In the genomic region with DNA sequence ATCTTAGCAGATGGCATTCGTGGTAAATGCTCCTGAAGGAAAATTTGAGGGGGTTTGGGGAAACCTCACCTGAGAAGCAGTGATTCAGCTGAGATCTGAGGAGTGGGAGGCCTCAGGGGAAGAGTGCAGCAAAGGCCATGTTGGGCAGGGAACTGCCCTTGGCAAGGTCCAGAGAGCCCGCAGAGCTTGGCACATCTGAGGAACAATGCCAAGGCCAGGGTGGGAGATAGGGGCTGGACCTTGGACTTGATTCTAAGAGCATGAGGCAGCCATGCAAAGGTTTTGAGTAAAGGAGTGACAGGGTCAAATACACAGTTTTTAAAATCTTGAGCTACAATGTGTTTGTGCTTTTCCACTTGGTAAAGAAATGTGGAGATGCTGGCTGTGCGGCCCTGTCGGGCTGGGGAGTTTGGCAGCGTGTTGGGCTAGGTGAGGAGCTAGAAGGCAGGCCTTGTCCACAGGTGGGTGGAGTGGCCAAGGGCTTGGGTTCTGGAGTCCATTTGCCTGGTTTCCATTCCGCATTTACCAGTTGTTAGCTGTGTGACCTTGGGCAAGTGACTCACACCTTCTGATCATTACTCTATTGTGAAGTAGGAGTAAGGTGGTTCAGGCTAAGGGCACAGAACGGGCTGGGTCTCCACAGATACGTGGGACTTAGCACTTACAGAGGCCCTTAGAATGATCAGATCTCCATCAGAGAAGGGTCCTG, we compare ENCODE assay signal across 17 cellular contexts. TPM values are rescaled to one million over a fixed set of nuclear protein-coding genes. Genes with fewer than 3 reads are reported as not detected.
DNase-seq lines count a peak whose midpoint lies in the region; ATAC-seq, FAIRE-seq and TF ChIP-seq lines count a peak whose summit lies in the region.
"Had no signal": no experiment of that assay in that cellular context is flagged by ENCODE, and none has a peak within 500 bp of the region (broad histone marks: within the 10 kb centered on the region; RNA-seq: fewer than 3 reads in every experiment).

No MANE protein-coding gene starts in this region.

- no peaks in the 10 kb centered on the region for H3K4me1 ChIP-seq in HEK293 (ENCODE audit: control insufficient read depth, insufficient read depth, low read length)

- no peaks in the 10 kb centered on the region for H3K9me3 ChIP-seq in HEK293 (ENCODE audit: control insufficient read depth, insufficient read depth, low read depth, low read length)

- H3K36me3 Mint-ChIP-seq in activated CD8-positive, alpha-beta T cell treated with anti-CD3 and anti-CD28 coated beads for 36 hours (ENCODE audit: low read depth): peaks cover 9% of the 10 kb centered on the region
- peaks cover 29% of the 10 kb centered on the region for H3K36me3 Mint-ChIP-seq in activated CD8-positive, alpha-beta T cell treated with anti-CD3 and anti-CD28 coated beads, Interleukin-2, amount 10 ng/mL, durations not matched to agents 7 days and 5 days (ENCODE audit: low read depth)
- H3K36me3 Mint-ChIP-seq in effector memory CD8-positive, alpha-beta T cell (ENCODE audit: insufficient read depth): peaks cover 56% of the 10 kb centered on the region
- H3K36me3 Mint-ChIP-seq in neural crest cell (ENCODE audit: low read depth): peaks cover 4% of the 10 kb centered on the region

- DNase-seq in activated CD8-positive, alpha-beta T cell treated with anti-CD3 and anti-CD28 coated beads for 36 hours: no peak
- DNase-seq in activated CD8-positive, alpha-beta T cell treated with anti-CD3 and anti-CD28 coated beads, Interleukin-2, amount 10 ng/mL, durations not matched to agents 7 days and 5 days: no peak
- no peak for DNase-seq in effector memory CD8-positive, alpha-beta T cell
- DNase-seq in neural crest cell (ENCODE audit: low read depth, low spot score) (no peak), RCC 7860 (ENCODE audit: low spot score) (no peak), ecto neural progenitor cell (ENCODE audit: low spot score) (no peak)
- DNase-seq: COR-L47, H9, NCI-H1436, NCI-H2029, NCI-H345, NCI-H524 treated with DMSO at 0.1 percent for 48 hours, PC-3 had no signal

- H3K36me3 ChIP-seq in HEK293 (ENCODE audit: control insufficient read depth in 2 of 2, insufficient read depth in 1 of 2, low read length in 2 of 2): peaks cover 4 to 76% of the 10 kb centered on the region in 2 experiments

- no peak overlapping the region for H3K4me3 ChIP-seq in HEK293 (ENCODE audit: low read depth, low read length)

- H3K27ac ChIP-seq in HEK293 (ENCODE audit: extremely low read depth, low read depth, low read length): no peak overlapping the region

- H3K9me3 Mint-ChIP-seq in activated CD8-positive, alpha-beta T cell treated with anti-CD3 and anti-CD28 coated beads for 36 hours: no peaks in the 10 kb centered on the region
- no peaks in the 10 kb centered on the region for H3K9me3 Mint-ChIP-seq in activated CD8-positive, alpha-beta T cell treated with anti-CD3 and anti-CD28 coated beads, Interleukin-2, amount 10 ng/mL, durations not matched to agents 7 days and 5 days (ENCODE audit: insufficient read depth)
- no peaks in the 10 kb centered on the region for H3K9me3 Mint-ChIP-seq in effector memory CD8-positive, alpha-beta T cell
- H3K9me3 Mint-ChIP-seq in neural crest cell: no peaks in the 10 kb centered on the region
- H3K9me3 Mint-ChIP-seq: H9 had no signal

- no peak for TF ChIP-seq CTCF in activated CD8-positive, alpha-beta T cell treated with anti-CD3 and anti-CD28 coated beads for 36 hours (IDR thresholded peaks at IDR 0.05)
- TF ChIP-seq CTCF in HEK293 (tag by site-specific recombination; IDR thresholded peaks at IDR 0.05): no peak
- no peak for TF ChIP-seq CTCF in neural crest cell (conservative IDR thresholded peaks at IDR 0.05)

- H3K4me1 Mint-ChIP-seq in activated CD8-positive, alpha-beta T cell treated with anti-CD3 and anti-CD28 coated beads for 36 hours (ENCODE audit: low read depth): peaks cover 11% of the 10 kb centered on the region
- H3K4me1 Mint-ChIP-seq in activated CD8-positive, alpha-beta T cell treated with anti-CD3 and anti-CD28 coated beads, Interleukin-2, amount 10 ng/mL, durations not matched to agents 7 days and 5 days (ENCODE audit: low read depth): peaks cover 10% of the 10 kb centered on the region
- H3K4me1 Mint-ChIP-seq in effector memory CD8-positive, alpha-beta T cell (ENCODE audit: low read depth in 2 of 2): peaks cover 9 to 17% of the 10 kb centered on the region in 2 donors
- peaks cover 3% of the 10 kb centered on the region for H3K4me1 Mint-ChIP-seq in neural crest cell

- no peak for ATAC-seq in activated CD8-positive, alpha-beta T cell treated with anti-CD3 and anti-CD28 coated beads for 36 hours
- ATAC-seq in activated CD8-positive, alpha-beta T cell treated with anti-CD3 and anti-CD28 coated beads, Interleukin-2, amount 10 ng/mL, durations not matched to agents 7 days and 5 days: no peak
- ATAC-seq in effector memory CD8-positive, alpha-beta T cell (replicated peaks): no peak
- ATAC-seq in GM19324 (IDR thresholded peaks at IDR 0.05; ENCODE audit: low FRiP score, unreplicated experiment): no peak
- ATAC-seq: PC-3 had no signal

- intact Hi-C loops in activated CD8-positive, alpha-beta T cell treated with anti-CD3 and anti-CD28 coated beads for 36 hours (cut with micrococcal nuclease): no loop called here

- FAIRE-seq in RCC 7860 (lab: Jason Lieb, UNC): no peak
- FAIRE-seq: G401.6 had no signal

- H3K4me3 Mint-ChIP-seq in activated CD8-positive, alpha-beta T cell treated with anti-CD3 and anti-CD28 coated beads for 36 hours: no peak overlapping the region
- no peak overlapping the region for H3K4me3 Mint-ChIP-seq in activated CD8-positive, alpha-beta T cell treated with anti-CD3 and anti-CD28 coated beads, Interleukin-2, amount 10 ng/mL, durations not matched to agents 7 days and 5 days
- no peak overlapping the region for H3K4me3 Mint-ChIP-seq in effector memory CD8-positive, alpha-beta T cell
- peak overlapping the region; percentile 18 for H3K4me3 Mint-ChIP-seq in neural crest cell
- H3K4me3 Mint-ChIP-seq: B cell, H9 had no signal

- POLR2A ChIA-PET in activated CD8-positive, alpha-beta T cell treated with anti-CD3 and anti-CD28 coated beads for 36 hours (lab: Charles Lee): interaction anchor here (0.9 to 1.3 kb wide), 4 partner anchors 11 to 69 kb away, joined by 3 to 5 read pairs (median 3); partner anchors contain the start of gene ZDHHC12
- POLR2A ChIA-PET in activated CD8-positive, alpha-beta T cell treated with anti-CD3 and anti-CD28 coated beads, Interleukin-2, amount 10 ng/mL, durations not matched to agents 7 days and 5 days (lab: Charles Lee): interaction anchor here (1.4 kb wide), 1 partner anchor 10 kb away, joined by 3 read pairs; no protein-coding TSS in a partner anchor
- POLR2A ChIA-PET in HEK293 (lab: Yijun Ruan, JAX): interaction anchor here (0.6 to 2.3 kb wide), 4 partner anchors 21 to 37 kb away, joined by 3 to 9 read pairs (median 5); partner anchors contain the start of genes ENDOG and SPOUT1

- H3K27ac Mint-ChIP-seq in activated CD8-positive, alpha-beta T cell treated with anti-CD3 and anti-CD28 coated beads for 36 hours: peak overlapping the region; percentile 41
- H3K27ac Mint-ChIP-seq in activated CD8-positive, alpha-beta T cell treated with anti-CD3 and anti-CD28 coated beads, Interleukin-2, amount 10 ng/mL, durations not matched to agents 7 days and 5 days: no peak overlapping the region
- peak overlapping the region; percentile 81 to 86 for H3K27ac Mint-ChIP-seq in effector memory CD8-positive, alpha-beta T cell
- no peak overlapping the region for H3K27ac Mint-ChIP-seq in neural crest cell (ENCODE audit: unreplicated experiment)
- H3K27ac Mint-ChIP-seq: B cell had no signal

- CTCF ChIA-PET in activated CD8-positive, alpha-beta T cell treated with anti-CD3 and anti-CD28 coated beads for 36 hours (lab: Charles Lee): interaction anchor here (0.6 to 3.2 kb wide), 2 partner anchors 25 to 92 kb away, joined by 3 to 14 read pairs; partner anchors contain the start of gene ENDOG
- CTCF ChIA-PET in activated CD8-positive, alpha-beta T cell treated with anti-CD3 and anti-CD28 coated beads, Interleukin-2, amount 10 ng/mL, durations not matched to agents 7 days and 5 days (lab: Charles Lee): interaction anchor here (1.7 kb wide), 1 partner anchor 25 kb away, joined by 7 read pairs; the partner anchor contains the start of gene ENDOG
- CTCF ChIA-PET in HEK293 (lab: Yijun Ruan, JAX): interaction anchor here (2.1 kb wide), 1 partner anchor 25 kb away, joined by 9 read pairs; the partner anchor contains the start of gene ENDOG

- H3K27me3 Mint-ChIP-seq in activated CD8-positive, alpha-beta T cell treated with anti-CD3 and anti-CD28 coated beads for 36 hours: no peaks in the 10 kb centered on the region
- H3K27me3 Mint-ChIP-seq in activated CD8-positive, alpha-beta T cell treated with anti-CD3 and anti-CD28 coated beads, Interleukin-2, amount 10 ng/mL, durations not matched to agents 7 days and 5 days (ENCODE audit: low read depth): no peaks in the 10 kb centered on the region
- no peaks in the 10 kb centered on the region for H3K27me3 Mint-ChIP-seq in effector memory CD8-positive, alpha-beta T cell
- H3K27me3 Mint-ChIP-seq in neural crest cell (ENCODE audit: low read depth): no peaks in the 10 kb centered on the region
- H3K27me3 Mint-ChIP-seq: B cell had no signal

TF ChIP-seq in HEK293, 187 proteins besides CTCF, POLR2A, EP300 and RAD21 (continues in another document):
- TF ChIP-seq IKZF3 (tag by site-specific recombination; IDR thresholded peaks at IDR 0.05) (no peak), ZNF416 (tag by site-specific recombination; IDR thresholded peaks at IDR 0.05) (no peak), ZNF768 (tag by site-specific recombination; IDR thresholded peaks at IDR 0.05) (0 out of 2 replicates have a peak, but pooled peaks have one; percentile 13)

RNA-seq across cellular contexts. Expression of gene TBC1D13, which starts 6.1 kb away (rescaled TPM):
- 10 to 100 TPM; 11.7 to 12.5 TPM for total RNA-seq in activated CD8-positive, alpha-beta T cell treated with anti-CD3 and anti-CD28 coated beads for 36 hours
- 10 to 100 TPM; 19.1 to 22.5 TPM for total RNA-seq in activated CD8-positive, alpha-beta T cell treated with anti-CD3 and anti-CD28 coated beads, Interleukin-2, amount 10 ng/mL, durations not matched to agents 7 days and 5 days
- 28.9 and 32.3 TPM in 2 replicates for total RNA-seq in neural crest cell

RNA-seq across cellular contexts. Expression of gene ZER1, which starts 21.4 kb away (rescaled TPM):
- total RNA-seq in activated CD8-positive, alpha-beta T cell treated with anti-CD3 and anti-CD28 coated beads for 36 hours: 10 to 100 TPM; 14.9 to 17.8 TPM
- 10 to 100 TPM; 15.3 to 15.9 TPM for total RNA-seq in activated CD8-positive, alpha-beta T cell treated with anti-CD3 and anti-CD28 coated beads, Interleukin-2, amount 10 ng/mL, durations not matched to agents 7 days and 5 days
- total RNA-seq in neural crest cell: 19.1 and 19.3 TPM in 2 replicates

RNA-seq across cellular contexts. Expression of gene ENDOG, which starts 25.2 kb away (rescaled TPM):
- total RNA-seq in activated CD8-positive, alpha-beta T cell treated with anti-CD3 and anti-CD28 coated beads for 36 hours: 10 to 100 TPM; 21.8 to 23.9 TPM
- total RNA-seq in activated CD8-positive, alpha-beta T cell treated with anti-CD3 and anti-CD28 coated beads, Interleukin-2, amount 10 ng/mL, durations not matched to agents 7 days and 5 days: 10 to 100 TPM; 23.9 to 24.7 TPM
- 21.9 and 23.7 TPM in 2 replicates for total RNA-seq in neural crest cell

RNA-seq across cellular contexts. Expression of gene SPOUT1, which starts 36.5 kb away (rescaled TPM):
- 10 to 100 TPM; 85.9 to 91.2 TPM for total RNA-seq in activated CD8-positive, alpha-beta T cell treated with anti-CD3 and anti-CD28 coated beads for 36 hours
- 10 to 100 TPM; 77.3 to 81.2 TPM for total RNA-seq in activated CD8-positive, alpha-beta T cell treated with anti-CD3 and anti-CD28 coated beads, Interleukin-2, amount 10 ng/mL, durations not matched to agents 7 days and 5 days
- 66.7 and 66.8 TPM in 2 replicates for total RNA-seq in neural crest cell

Comparison
In these comparisons a context has a peak if more than half of its experiments do, and no peak if none do; other contexts are left out.
1. H3K27ac Mint-ChIP-seq: peak in activated CD8-positive, alpha-beta T cell treated with anti-CD3 and anti-CD28 coated beads for 36 hours (single experiment) and effector memory CD8-positive, alpha-beta T cell (2 of 2); none in activated CD8-positive, alpha-beta T cell treated with anti-CD3 and anti-CD28 coated beads, Interleukin-2, amount 10 ng/mL, durations not matched to agents 7 days and 5 days (single experiment) and neural crest cell (single experiment).